In the genomic region with DNA sequence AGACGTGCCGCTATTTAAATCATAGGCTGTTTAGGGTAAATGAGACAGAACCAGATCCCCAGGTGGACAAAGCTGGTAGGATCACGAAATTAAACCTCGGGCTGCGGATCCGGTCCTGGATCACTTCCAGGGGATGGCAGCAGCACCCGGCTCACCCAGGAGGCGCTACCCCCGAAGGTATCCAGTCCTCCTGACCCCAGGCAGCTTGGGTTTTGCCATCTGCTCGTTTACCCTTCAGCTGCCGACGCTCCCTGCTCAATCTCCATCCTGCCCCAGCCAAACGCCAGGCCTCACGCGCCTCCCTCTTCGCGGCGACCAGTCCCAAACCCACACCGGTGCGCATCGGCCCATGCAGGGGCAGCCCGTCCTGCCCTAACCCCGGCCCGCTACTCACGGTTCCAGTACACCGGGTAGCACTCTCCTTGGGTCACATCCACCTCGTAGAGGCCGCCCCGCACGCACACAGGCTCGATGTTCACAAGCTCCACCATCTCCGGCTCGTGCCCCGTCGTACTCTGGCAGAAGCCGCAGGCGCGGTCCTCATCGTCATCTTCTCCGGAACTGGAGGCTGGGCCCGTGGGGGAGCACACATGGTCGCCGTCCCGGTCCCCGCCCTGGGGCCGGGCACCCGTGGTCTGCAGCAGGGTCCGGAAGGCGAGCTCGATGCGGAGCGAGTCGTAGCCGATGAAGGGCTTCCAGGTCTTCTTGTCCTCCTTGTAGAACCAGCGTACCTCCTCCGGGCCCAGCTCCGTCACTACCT, we compare ENCODE assay signal across 8 cellular contexts. TPM values are rescaled to one million over a fixed set of nuclear protein-coding genes. Genes with fewer than 3 reads are reported as not detected.
DNase-seq lines count a peak whose midpoint lies in the region; ATAC-seq and TF ChIP-seq lines count a peak whose summit lies in the region.

No MANE protein-coding gene starts in this region.

- H3K27me3 ChIP-seq in Caco-2 (replicated peaks; ENCODE audit: control insufficient read depth, insufficient read depth, low read length) (no peaks in the 10 kb centered on the region), HUES6 (ENCODE audit: control insufficient read depth, insufficient read depth, low read length) (peaks cover 7% of the 10 kb centered on the region), ovary (no peaks in the 10 kb centered on the region), tibial artery (no peaks in the 10 kb centered on the region)

- TF ChIP-seq CTCF in Caco-2 (IDR thresholded peaks at IDR 0.05; ENCODE audit: insufficient read depth in 1 of 2, low read depth in 1 of 2, low read length in 1 of 2, severe bottlenecking in 1 of 2, unreplicated experiment in 1 of 2) (peak in 1 of 2 experiments; percentile 0), ovary (IDR thresholded peaks at IDR 0.05) (no peak), tibial artery (IDR thresholded peaks at IDR 0.05) (peak in 1 of 2 experiments; percentile 15)

- H3K4me3 ChIP-seq in Caco-2 (ENCODE audit: low read depth, low read length) (peak overlapping the region; percentile 73), HUES6 (ENCODE audit: low read depth, low read length) (peak overlapping the region; percentile 90), ovary (peak overlapping the region; percentile 65), tibial artery (peak overlapping the region; percentile 67 to 89)

- peak; percentile 13 for ATAC-seq in GM21367 (IDR thresholded peaks at IDR 0.05; ENCODE audit: unreplicated experiment)

- H3K36me3 ChIP-seq in Caco-2 (ENCODE audit: control insufficient read depth, insufficient read depth, low read length) (no peaks in the 10 kb centered on the region), HUES6 (ENCODE audit: control insufficient read depth, insufficient read depth, low read length) (no peaks in the 10 kb centered on the region), ovary (no peaks in the 10 kb centered on the region), tibial artery (no peaks in the 10 kb centered on the region)

- CTCF ChIA-PET in Caco-2 (lab: Charles Lee): interaction anchor here (0.7 to 1.4 kb wide), 2 partner anchors 65 to 130 kb away, joined by 3 to 7 read pairs; no protein-coding TSS in a partner anchor

- no peaks in the 10 kb centered on the region for H3K9me3 Mint-ChIP-seq in Caco-2 (ENCODE audit: unreplicated experiment)

- H3K27ac Mint-ChIP-seq in Caco-2 (ENCODE audit: unreplicated experiment): peak overlapping the region; percentile 61

- H3K9me3 ChIP-seq in Caco-2: no peaks in the 10 kb centered on the region
- no peaks in the 10 kb centered on the region for H3K9me3 ChIP-seq in HUES6 (ENCODE audit: control insufficient read depth, insufficient read depth, low read depth, low read length)
- H3K9me3 ChIP-seq in ovary: no peaks in the 10 kb centered on the region
- no peaks in the 10 kb centered on the region for H3K9me3 ChIP-seq in tibial artery

- intact Hi-C loops in Caco-2 (cut with micrococcal nuclease; ENCODE audit: unreplicated experiment) (no loop called here), ovary (cut with DNase I) (no loop called here), tibial artery (cut with DNase I; ENCODE audit: low total_unique reads) (no loop called here)

- WGBS in ovary, 3 donors: 0 to 1% (median 0%) methylated on average over 57 of the region's 57 CpGs

- no peak for TF ChIP-seq POLR2A in ovary (IDR thresholded peaks at IDR 0.05)

- peak overlapping the region; percentile 98 for H3K4me3 Mint-ChIP-seq in Caco-2 (ENCODE audit: unreplicated experiment)

- H3K4me1 Mint-ChIP-seq in Caco-2 (ENCODE audit: low read depth, unreplicated experiment): peaks cover 19% of the 10 kb centered on the region

- peaks cover 4% of the 10 kb centered on the region; the same call in 1 of the 2 replicates for H3K4me1 ChIP-seq in Caco-2
- H3K4me1 ChIP-seq in HUES6 (ENCODE audit: control insufficient read depth, insufficient read depth, low read length): peaks cover 17% of the 10 kb centered on the region
- peaks cover 5% of the 10 kb centered on the region for H3K4me1 ChIP-seq in ovary (ENCODE audit: insufficient read depth)
- peaks cover 0 to 20% (median 2%) of the 10 kb centered on the region in 4 donors for H3K4me1 ChIP-seq in tibial artery

- H3K36me3 Mint-ChIP-seq in Caco-2 (ENCODE audit: insufficient read depth, unreplicated experiment): no peaks in the 10 kb centered on the region

- no peak for TF ChIP-seq EP300 in ovary (IDR thresholded peaks at IDR 0.05)

- POLR2A ChIA-PET in Caco-2 (lab: Charles Lee): interaction anchor here (0.5 to 1.0 kb wide), 2 partner anchors 42 to 201 kb away, joined by 3 read pairs; no protein-coding TSS in a partner anchor

- DNase-seq in Caco-2 (peak; percentile 44 to 57), SHP77 (lab: John Stamatoyannopoulos, UW) (peak; percentile 67 to 73), glomerular visceral epithelial cell (ENCODE audit: extremely low spot score) (peak; percentile 68), ovary (peak; percentile 35 to 64 (median 52)), tibial artery (peak; percentile 61 to 73)
- peak; percentile 70 for DNase-seq in activated naive CD4-positive, alpha-beta T cell treated with anti-CD3 and anti-CD28 coated beads, Interleukin-2, amount 50 U/mL, for 16 hours

- H3K27ac ChIP-seq in HUES6 (ENCODE audit: low read depth, low read length) (no peak overlapping the region; the same call in 1 of the 2 replicates), ovary (peak overlapping the region; percentile 23 to 62), tibial artery (peak overlapping the region; percentile 86 to 89)

- no peaks in the 10 kb centered on the region for H3K27me3 Mint-ChIP-seq in Caco-2 (ENCODE audit: insufficient read depth, unreplicated experiment)

- peak overlapping the region; percentile 83 for H3K9ac ChIP-seq in HUES6 (ENCODE audit: low read length)

- BruUV-seq in Caco-2 (replicated peaks; lab: Mats Ljungman, UMichigan): no TSS peak

RNA-seq across cellular contexts. Expression of a gene that starts 1.1 kb away (rescaled TPM):
- total RNA-seq in Caco-2 (2022) (8.8 and 9.0 TPM in 2 replicates), ovary (10 to 100 TPM; 13.9 to 21.9 (median 19.1) TPM)
- 1 to 10 TPM; 4.6 to 7.9 TPM for polyA plus RNA-seq in ovary
